9 cellular contexts compared by ENCODE assay signal in the genomic region with DNA sequence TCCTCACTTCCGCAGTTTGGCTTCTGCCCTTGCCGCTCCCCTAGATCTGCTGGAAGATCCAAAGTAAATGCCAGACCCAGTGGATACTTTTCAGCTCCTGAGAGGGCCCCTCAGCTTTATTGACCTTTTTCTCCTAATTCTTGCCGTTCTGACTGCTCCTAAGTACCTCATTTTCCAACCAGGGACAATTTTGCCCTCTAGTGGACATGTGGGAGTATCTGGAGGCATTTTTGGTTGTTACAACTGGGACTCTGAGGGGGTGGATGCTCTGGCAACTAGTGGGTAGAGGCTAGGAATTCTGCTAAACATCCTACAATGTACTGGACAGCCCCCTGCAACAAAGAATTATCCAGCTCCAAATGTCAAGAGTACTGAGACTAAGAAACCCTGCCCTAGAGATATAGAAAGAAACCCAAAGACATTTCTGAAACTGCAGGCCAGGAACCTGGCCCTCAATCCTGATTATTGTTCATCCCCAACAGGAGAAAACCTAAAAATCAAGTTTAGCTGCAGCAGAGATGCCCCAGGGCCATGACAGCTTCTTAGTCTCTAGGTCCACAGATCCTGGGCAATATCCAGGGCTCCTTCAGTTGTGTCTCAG. TPM values are rescaled to one million over a fixed set of nuclear protein-coding genes. Genes with fewer than 3 reads are reported as not detected.
DNase-seq lines count a peak whose midpoint lies in the region; ATAC-seq, FAIRE-seq and TF ChIP-seq lines count a peak whose summit lies in the region.
"Had no signal": no experiment of that assay in that cellular context is flagged by ENCODE, and none has a peak within 500 bp of the region (broad histone marks: within the 10 kb centered on the region; RNA-seq: fewer than 3 reads in every experiment).

No MANE protein-coding gene starts in this region.

- peak; percentile 3 for DNase-seq in NCI-H2171 treated with DMSO at 0.1 percent for 48 hours (lab: John Stamatoyannopoulos, UW)
- DNase-seq in NCI-H2171 (lab: John Stamatoyannopoulos, UW) = no peak
- DNase-seq in NCI-H2227 treated with DMSO at 0.1 percent for 48 hours (lab: John Stamatoyannopoulos, UW) = peak; percentile 9
- DNase-seq in erythroblast (lab: John Stamatoyannopoulos, UW) = peak; percentile 2 to 19
- peak; percentile 3 for DNase-seq in small intestine
- DNase-seq in activated T-cell treated with anti-CD3 and anti-CD28 coated beads, Interleukin-2, amount 50 U/mL, for 1 hour = no peak
- no peak for DNase-seq in natural killer cell treated with Interleukin-12 subunit alpha and Interleukin-12 subunit beta and Interleukin-15 and Interleukin-18, amount 100 ng/mL, for 72 hours (ENCODE audit: low spot score)
- DNase-seq in suprapubic skin (ENCODE audit: low spot score in 2 of 2) = no peak

- no peaks in the 10 kb centered on the region for H3K9me3 Mint-ChIP-seq in natural killer cell treated with Interleukin-12 subunit alpha and Interleukin-12 subunit beta and Interleukin-15 and Interleukin-18, amount 100 ng/mL, for 72 hours

- no peak overlapping the region for H3K27ac ChIP-seq in small intestine (ENCODE audit: low read depth in 1 of 2, low read length in 1 of 2)
- H3K27ac ChIP-seq in suprapubic skin = no peak overlapping the region
- H3K27ac ChIP-seq: SK-N-MC had no signal

- H3K4me1 ChIP-seq in small intestine (ENCODE audit: control insufficient read depth in 2 of 2, insufficient read depth in 1 of 2, low read depth in 1 of 2, low read length in 1 of 2) (no peaks in the 10 kb centered on the region), suprapubic skin (no peaks in the 10 kb centered on the region)

- H3K27me3 Mint-ChIP-seq in natural killer cell treated with Interleukin-12 subunit alpha and Interleukin-12 subunit beta and Interleukin-15 and Interleukin-18, amount 100 ng/mL, for 72 hours = peaks cover 0 to 14% of the 10 kb centered on the region in 2 donors

- no peaks in the 10 kb centered on the region for H3K4me1 Mint-ChIP-seq in natural killer cell treated with Interleukin-12 subunit alpha and Interleukin-12 subunit beta and Interleukin-15 and Interleukin-18, amount 100 ng/mL, for 72 hours (ENCODE audit: low read depth in 2 of 2)

- H3K27ac Mint-ChIP-seq in natural killer cell treated with Interleukin-12 subunit alpha and Interleukin-12 subunit beta and Interleukin-15 and Interleukin-18, amount 100 ng/mL, for 72 hours = no peak overlapping the region

- no peak overlapping the region for H3K4me3 Mint-ChIP-seq in natural killer cell treated with Interleukin-12 subunit alpha and Interleukin-12 subunit beta and Interleukin-15 and Interleukin-18, amount 100 ng/mL, for 72 hours

- no peak overlapping the region for H3K4me3 ChIP-seq in small intestine (ENCODE audit: low read depth in 1 of 2, low read length in 2 of 2)
- H3K4me3 ChIP-seq in suprapubic skin = no peak overlapping the region
- H3K4me3 ChIP-seq: SK-N-MC had no signal

- FAIRE-seq in small intestine (lab: Jason Lieb, UNC) = no peak

- TF ChIP-seq CTCF in suprapubic skin (IDR thresholded peaks at IDR 0.05) = no peak

- WGBS in small intestine, 3 donors = 23 to 65% (median 48%) methylated on average over 3 of the region's 3 CpGs
- whole genome bisulfite sequencing in suprapubic skin = 45% methylated on average over 3 of the region's 3 CpGs

- H3K36me3 Mint-ChIP-seq in natural killer cell treated with Interleukin-12 subunit alpha and Interleukin-12 subunit beta and Interleukin-15 and Interleukin-18, amount 100 ng/mL, for 72 hours = no peaks in the 10 kb centered on the region

- TF ChIP-seq POLR2A in erythroblast (IDR thresholded peaks at IDR 0.05; ENCODE audit: low read length) (no peak), suprapubic skin (IDR thresholded peaks at IDR 0.05) (no peak)

- no peaks in the 10 kb centered on the region for H3K27me3 ChIP-seq in small intestine (ENCODE audit: control insufficient read depth in 2 of 2, insufficient read depth in 2 of 2, low read length in 2 of 2)
- H3K27me3 ChIP-seq in suprapubic skin = no peaks in the 10 kb centered on the region

- TF ChIP-seq EP300 in suprapubic skin (IDR thresholded peaks at IDR 0.05) = no peak

- H3K36me3 ChIP-seq in small intestine (ENCODE audit: control insufficient read depth in 2 of 2, insufficient read depth in 2 of 2, low read length in 2 of 2) = no peaks in the 10 kb centered on the region
- no peaks in the 10 kb centered on the region for H3K36me3 ChIP-seq in suprapubic skin

- no peak for ATAC-seq in natural killer cell treated with Interleukin-12 subunit alpha and Interleukin-12 subunit beta and Interleukin-15 and Interleukin-18, amount 100 ng/mL, for 72 hours

- H3K9me3 ChIP-seq in small intestine (ENCODE audit: control insufficient read depth, low read depth) (no peaks in the 10 kb centered on the region), suprapubic skin (no peaks in the 10 kb centered on the region)

RNA-seq across cellular contexts. Expression of gene TEX13B, which starts 3.4 kb away (rescaled TPM):
- polyA plus RNA-seq in small intestine = not detected
- not detected for total RNA-seq in natural killer cell treated with Interleukin-12 subunit alpha and Interleukin-12 subunit beta and Interleukin-15 and Interleukin-18, amount 100 ng/mL, for 72 hours
- not detected for total RNA-seq in suprapubic skin

Comparison
In these comparisons a context has a peak if more than half of its experiments do, and no peak if none do; other contexts are left out.
1. DNase-seq: peak in NCI-H2171 treated with DMSO at 0.1 percent for 48 hours (single experiment), NCI-H2227 treated with DMSO at 0.1 percent for 48 hours (single experiment), erythroblast (2 of 2) and small intestine (single experiment); none in NCI-H2171 (single experiment), activated T-cell treated with anti-CD3 and anti-CD28 coated beads, Interleukin-2, amount 50 U/mL, for 1 hour (single experiment), natural killer cell treated with Interleukin-12 subunit alpha and Interleukin-12 subunit beta and Interleukin-15 and Interleukin-18, amount 100 ng/mL, for 72 hours (single experiment) and suprapubic skin (0 of 2).